Comparison of ENCODE assay signal across 30 cellular contexts in the genomic region with DNA sequence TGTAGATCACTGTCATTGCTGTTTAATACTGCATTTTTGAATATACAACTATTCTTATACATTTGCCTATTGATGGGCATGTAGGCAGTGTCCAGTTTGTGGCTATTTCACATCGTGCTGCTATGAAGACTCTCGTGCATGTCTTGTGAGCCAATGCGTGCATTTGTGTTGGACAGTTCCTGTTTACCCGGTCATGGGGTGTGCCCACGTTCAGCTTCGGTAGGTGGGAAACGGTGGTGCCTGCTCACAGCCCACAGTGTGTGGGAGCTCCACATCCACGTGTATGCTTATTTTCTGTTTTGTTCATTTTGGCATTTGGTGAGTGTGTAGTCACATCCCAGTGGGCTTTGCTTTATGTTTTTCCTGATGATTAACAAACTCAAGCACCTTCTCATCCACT. TPM values are rescaled to one million over a fixed set of nuclear protein-coding genes. Genes with fewer than 3 reads are reported as not detected.
"Had no signal": no experiment of that assay in that cellular context is flagged by ENCODE, and none has a peak within 500 bp of the region (broad histone marks: within the 10 kb centered on the region; RNA-seq: fewer than 3 reads in every experiment).

No MANE protein-coding gene starts in this region.

- H3K27ac ChIP-seq: cardiac muscle cell, colonic mucosa, epithelial cell of prostate, esophagus squamous epithelium, heart right ventricle, left ventricle myocardium inferior, neutrophil, right lobe of liver, stomach, thyroid gland had no signal

- H3K27me3 Mint-ChIP-seq: activated naive CD4-positive, alpha-beta T cell treated with anti-CD3 and anti-CD28 coated beads, Interleukin-2, amount 50 U/mL, for 24 hours had no signal

- ATAC-seq: activated CD8-positive, alpha-beta memory T cell treated with anti-CD3 and anti-CD28 coated beads, Interleukin-2, amount 10 ng/mL, durations not matched to agents 7 days and 5 days; activated CD8-positive, alpha-beta T cell treated with anti-CD3 and anti-CD28 coated beads, Interleukin-2, amount 10 ng/mL, durations not matched to agents 7 days and 5 days; activated naive CD8-positive, alpha-beta T cell treated with anti-CD3 and anti-CD28 coated beads, Interleukin-2, amount 50 U/mL, for 24 hours; heart right ventricle; mucosa of descending colon; right lobe of liver; T-helper 17 cell; WTC11 had no signal

- H3K4me3 Mint-ChIP-seq: activated CD8-positive, alpha-beta memory T cell treated with anti-CD3 and anti-CD28 coated beads, Interleukin-2, amount 10 ng/mL, durations not matched to agents 7 days and 5 days; activated CD8-positive, alpha-beta T cell treated with anti-CD3 and anti-CD28 coated beads, Interleukin-2, amount 10 ng/mL, durations not matched to agents 7 days and 5 days; activated naive CD4-positive, alpha-beta T cell treated with anti-CD3 and anti-CD28 coated beads, Interleukin-2, amount 50 U/mL, for 24 hours; activated naive CD8-positive, alpha-beta T cell treated with anti-CD3 and anti-CD28 coated beads, Interleukin-2, amount 50 U/mL, for 24 hours; brain; nephron; T-helper 17 cell; WTC11 had no signal

- H3K27me3 ChIP-seq: cardiac muscle cell, colonic mucosa, right lobe of liver, stomach, thyroid gland had no signal

- H3K36me3 Mint-ChIP-seq: activated CD8-positive, alpha-beta memory T cell treated with anti-CD3 and anti-CD28 coated beads, Interleukin-2, amount 10 ng/mL, durations not matched to agents 7 days and 5 days; activated naive CD4-positive, alpha-beta T cell treated with anti-CD3 and anti-CD28 coated beads, Interleukin-2, amount 50 U/mL, for 24 hours; brain; WTC11 had no signal

- H3K36me3 ChIP-seq: cardiac muscle cell, colonic mucosa, esophagus squamous epithelium, heart right ventricle, left ventricle myocardium inferior, neutrophil, right lobe of liver, stomach, thyroid gland had no signal

- H3K9me3 Mint-ChIP-seq: activated naive CD4-positive, alpha-beta T cell treated with anti-CD3 and anti-CD28 coated beads, Interleukin-2, amount 50 U/mL, for 24 hours; activated naive CD8-positive, alpha-beta T cell treated with anti-CD3 and anti-CD28 coated beads, Interleukin-2, amount 50 U/mL, for 24 hours; activated T-helper 2 cell treated with anti-CD3 and anti-CD28 coated beads, Interferon-gamma antibody, Interleukin-2, Interleukin-4, amounts not matched to agents 10 μg/mL and 5 μg/mL and 100 μg/mL, durations not matched to agents 14 hours and 24 hours and 36 hours; nephron; WTC11 had no signal

- H3K4me3 ChIP-seq: cardiac muscle cell, colonic mucosa, esophagus squamous epithelium, heart right ventricle, left ventricle myocardium inferior, lung, mucosa of descending colon, right lobe of liver, stomach, thyroid gland had no signal

- FAIRE-seq: endometrium had no signal

- DNase-seq: activated CD8-positive, alpha-beta memory T cell treated with anti-CD3 and anti-CD28 coated beads, Interleukin-2, amount 10 ng/mL, durations not matched to agents 7 days and 5 days; activated CD8-positive, alpha-beta T cell treated with anti-CD3 and anti-CD28 coated beads, Interleukin-2, amount 10 ng/mL, durations not matched to agents 7 days and 5 days; activated naive CD8-positive, alpha-beta T cell treated with anti-CD3 and anti-CD28 coated beads, Interleukin-2, amount 50 U/mL, for 24 hours; activated T-cell treated with anti-CD3 and anti-CD28 coated beads, Interleukin-2, amount 50 U/mL, for 48 hours; cerebellar nuclear complex; colonic mucosa; effector CD8-positive, alpha-beta T cell; esophagus squamous epithelium; foreskin melanocyte; heart right ventricle; left ventricle myocardium inferior; mucosa of descending colon; right lobe of liver; stimulated activated CD4-positive, alpha-beta T cell treated with anti-CD3 and anti-CD28 coated beads, Interleukin-12 subunit alpha, Interleukin-12 subunit beta, amount 100 ng/mL, for 4 hours; stimulated activated CD4-positive, alpha-beta T cell treated with anti-CD3 and anti-CD28 coated beads, Interleukin-4, amount 100 ng/mL, for 1 hour; stomach; T-helper 17 cell; T1000; thyroid gland had no signal

- H3K27ac Mint-ChIP-seq: activated CD8-positive, alpha-beta memory T cell treated with anti-CD3 and anti-CD28 coated beads, Interleukin-2, amount 10 ng/mL, durations not matched to agents 7 days and 5 days; activated CD8-positive, alpha-beta T cell treated with anti-CD3 and anti-CD28 coated beads, Interleukin-2, amount 10 ng/mL, durations not matched to agents 7 days and 5 days; activated naive CD4-positive, alpha-beta T cell treated with anti-CD3 and anti-CD28 coated beads, Interleukin-2, amount 50 U/mL, for 24 hours; activated naive CD8-positive, alpha-beta T cell treated with anti-CD3 and anti-CD28 coated beads, Interleukin-2, amount 50 U/mL, for 24 hours; activated T-helper 2 cell treated with anti-CD3 and anti-CD28 coated beads, Interferon-gamma antibody, Interleukin-2, Interleukin-4, amounts not matched to agents 10 μg/mL and 5 μg/mL and 100 μg/mL, durations not matched to agents 14 hours and 24 hours and 36 hours; brain; nephron; T-helper 17 cell; WTC11 had no signal

- H3K4me1 ChIP-seq: colonic mucosa, right lobe of liver had no signal

- H3K4me1 Mint-ChIP-seq: nephron, WTC11 had no signal

- H3K9me3 ChIP-seq: colonic mucosa, esophagus squamous epithelium, heart right ventricle, left ventricle myocardium inferior, mucosa of descending colon, neutrophil, right lobe of liver, stomach, thyroid gland had no signal

RNA-seq across cellular contexts. Expression of gene RNF212, which starts 19.7 kb away (rescaled TPM):
- total RNA-seq: left ventricle myocardium inferior, myocyte had no signal
